In the genomic region with DNA sequence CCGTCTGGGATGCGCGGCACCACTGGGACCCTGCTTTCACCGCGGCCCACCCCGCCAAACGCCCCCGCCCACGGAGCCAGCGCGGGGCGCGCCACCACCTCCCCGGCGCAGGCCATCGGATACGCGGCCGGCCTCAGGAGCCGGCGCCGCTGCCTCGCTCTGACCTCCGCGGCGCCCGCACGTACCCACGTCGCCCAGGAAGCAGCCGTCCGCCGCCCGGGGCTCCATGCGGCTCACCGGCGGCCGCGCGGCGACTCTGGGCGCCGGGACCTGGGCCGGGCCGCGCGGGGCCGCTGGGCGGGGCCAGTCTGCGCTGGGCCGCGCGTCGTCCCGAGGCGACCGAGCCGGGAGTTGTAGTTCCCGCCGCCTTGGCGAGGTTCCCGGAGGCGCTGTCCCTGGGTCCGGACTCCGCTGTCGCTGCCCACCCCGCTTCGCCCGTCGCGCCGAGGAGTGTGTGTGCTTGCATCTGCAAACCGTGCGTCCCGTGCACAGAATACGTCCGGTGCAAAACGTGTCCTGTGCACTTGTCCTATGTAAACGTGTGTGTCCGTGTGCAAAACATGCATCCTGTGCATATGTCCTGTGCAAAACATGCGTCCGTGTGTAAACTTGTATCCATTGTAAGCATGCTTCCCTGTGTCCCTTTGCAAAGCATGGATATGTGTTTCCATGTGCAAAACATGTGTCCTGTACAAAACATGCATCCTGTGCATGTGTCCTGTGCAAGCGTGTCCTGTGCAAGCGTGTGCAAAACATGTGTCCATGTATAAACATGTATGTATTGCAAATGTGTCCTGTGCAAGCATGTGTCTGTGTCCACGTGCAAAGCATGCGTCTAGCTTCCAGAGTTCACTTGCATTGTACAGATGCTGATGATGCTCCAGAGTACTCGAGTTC, we compare ENCODE assay signal across 8 cellular contexts. TPM values are rescaled to one million over a fixed set of nuclear protein-coding genes. Genes with fewer than 3 reads are reported as not detected.
DNase-seq lines count a peak whose midpoint lies in the region; ATAC-seq and TF ChIP-seq lines count a peak whose summit lies in the region.

A gene with protein sequence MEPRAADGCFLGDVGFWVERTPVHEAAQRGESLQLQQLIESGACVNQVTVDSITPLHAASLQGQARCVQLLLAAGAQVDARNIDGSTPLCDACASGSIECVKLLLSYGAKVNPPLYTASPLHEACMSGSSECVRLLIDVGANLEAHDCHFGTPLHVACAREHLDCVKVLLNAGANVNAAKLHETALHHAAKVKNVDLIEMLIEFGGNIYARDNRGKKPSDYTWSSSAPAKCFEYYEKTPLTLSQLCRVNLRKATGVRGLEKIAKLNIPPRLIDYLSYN (minus strand): TSS at position 272 of the 897 bp plus-strand sequence. CDS start 44 bp downstream, at position 228.

- no peaks in the 10 kb centered on the region for H3K9me3 ChIP-seq in NT2/D1 (ENCODE audit: insufficient read depth, low read length)
- H3K9me3 ChIP-seq in neuronal stem cell (replicated peaks in 1 of 2; ENCODE audit: control insufficient read depth in 2 of 2, insufficient read depth in 1 of 2, low read depth in 1 of 2, low read length in 2 of 2), result peaks cover 0 to 2% of the 10 kb centered on the region in 2 donors
- no peaks in the 10 kb centered on the region for H3K9me3 ChIP-seq in upper lobe of left lung

- ATAC-seq in HG02943 (IDR thresholded peaks at IDR 0.05; ENCODE audit: low read depth, unreplicated experiment), result peak; percentile 66
- peak; percentile 86 to 95 for ATAC-seq in upper lobe of left lung (ENCODE audit: low FRiP score in 2 of 2)

- peak within 1 kb of the TSS; percentile 76 for H3K23ac ChIP-seq in neuronal stem cell (ENCODE audit: low read depth, low read length, poor library complexity)

- H2BK12ac ChIP-seq in neuronal stem cell (ENCODE audit: low read length), result peak within 1 kb of the TSS; percentile 10

- H3K4me2 ChIP-seq in neuronal stem cell (ENCODE audit: insufficient read depth, low read length, poor library complexity, severe bottlenecking), result peak within 1 kb of the TSS; percentile 96

- H3K36me3 ChIP-seq in NT2/D1 (ENCODE audit: insufficient read depth, insufficient read length, low read length) (no peaks in the 10 kb centered on the region), neuronal stem cell (replicated peaks in 1 of 2; ENCODE audit: control insufficient read depth in 2 of 2, insufficient read depth in 2 of 2, low read length in 2 of 2) (no peaks in the 10 kb centered on the region), upper lobe of left lung (no peaks in the 10 kb centered on the region)

- H3K9ac ChIP-seq in NT2/D1 (ENCODE audit: insufficient read length, low read depth) (peak within 1 kb of the TSS; percentile 79), neuronal stem cell (ENCODE audit: low read depth, low read length, poor library complexity) (peak within 1 kb of the TSS; percentile 97)

- H2AFZ ChIP-seq in neuronal stem cell (ENCODE audit: low read length), result peak within 1 kb of the TSS; percentile 92

- peak within 1 kb of the TSS; percentile 92 for H2AK5ac ChIP-seq in neuronal stem cell (ENCODE audit: low read depth, low read length)

- no peak within 1 kb of the TSS for H3K27ac ChIP-seq in neuronal stem cell (replicated peaks; ENCODE audit: low read length)
- peak within 1 kb of the TSS; percentile 76 to 85 (median 80) for H3K27ac ChIP-seq in upper lobe of left lung

- no peak within 1 kb of the TSS for H4K91ac ChIP-seq in neuronal stem cell (ENCODE audit: low read depth, low read length, poor library complexity)

- H2BK120ac ChIP-seq in neuronal stem cell (ENCODE audit: low read depth, low read length), result peak within 1 kb of the TSS; percentile 47

- H2BK15ac ChIP-seq in neuronal stem cell (ENCODE audit: low read length), result peak within 1 kb of the TSS; percentile 92

- no CpG with 5 or more reads among the region's 87 CpGs for WGBS in neuronal stem cell (ENCODE audit: extremely low coverage in 2 of 2, insufficient read length in 2 of 2, insufficient replicate concordance in 1 of 2), 2 donors
- WGBS in upper lobe of left lung, 2 donors, result 15 to 32% methylated on average over 9 to 15 of the region's 87 CpGs

- TF ChIP-seq POLR2A in upper lobe of left lung (IDR thresholded peaks at IDR 0.05), result peak in 2 of 4 donors; percentile 43 to 63

- peak within 1 kb of the TSS; percentile 53 for H2BK5ac ChIP-seq in neuronal stem cell (ENCODE audit: low read length)

- peak within 1 kb of the TSS; percentile 42 for H3K4me3 ChIP-seq in NT2/D1 (ENCODE audit: insufficient read length, low read depth)
- H3K4me3 ChIP-seq in neuronal stem cell (ENCODE audit: low read length in 2 of 2), result peak within 1 kb of the TSS; percentile 59 to 99
- peak within 1 kb of the TSS; percentile 77 to 96 (median 89) for H3K4me3 ChIP-seq in upper lobe of left lung

- peaks cover 24% of the 10 kb centered on the region for H3K27me3 ChIP-seq in NT2/D1 (ENCODE audit: insufficient read depth, insufficient read length)
- peaks cover 0 to 27% (median 7%) of the 10 kb centered on the region in 3 experiments for H3K27me3 ChIP-seq in neuronal stem cell (ENCODE audit: control insufficient read depth in 3 of 3, insufficient read depth in 3 of 3, low read depth in 1 of 3, low read length in 3 of 3)
- no peaks in the 10 kb centered on the region for H3K27me3 ChIP-seq in upper lobe of left lung

- H3K18ac ChIP-seq in neuronal stem cell (ENCODE audit: low read length), result peak within 1 kb of the TSS; percentile 97

- no peaks in the 10 kb centered on the region for H3K4me1 ChIP-seq in NT2/D1 (ENCODE audit: insufficient read depth, insufficient read length)
- peaks cover 4 to 5% of the 10 kb centered on the region in 2 donors for H3K4me1 ChIP-seq in neuronal stem cell (ENCODE audit: control insufficient read depth in 2 of 2, insufficient read depth in 1 of 2, low read depth in 1 of 2, low read length in 2 of 2)
- peaks cover 7 to 33% (median 11%) of the 10 kb centered on the region in 4 donors for H3K4me1 ChIP-seq in upper lobe of left lung

- peak in 1 of 6 experiments; percentile 20 for TF ChIP-seq CTCF in upper lobe of left lung (IDR thresholded peaks at IDR 0.05)

- no peak for TF ChIP-seq EP300 in upper lobe of left lung (IDR thresholded peaks at IDR 0.05)

- peak; percentile 8 for DNase-seq in NCI-H1694 treated with DMSO at 0.1 percent for 48 hours (lab: John Stamatoyannopoulos, UW)
- no peak for DNase-seq in NCI-H1694 (lab: John Stamatoyannopoulos, UW)
- DNase-seq in NT2/D1 (ENCODE audit: low read depth, low spot score), result peak; percentile 39
- DNase-seq in activated naive CD4-positive, alpha-beta T cell treated with anti-CD3 and anti-CD28 coated beads, Interleukin-2, amount 50 U/mL, for 16 hours, result peak; percentile 45
- peak; percentile 61 for DNase-seq in glomerular visceral epithelial cell (ENCODE audit: extremely low spot score)
- peak; percentile 56 for DNase-seq in neuronal stem cell (ENCODE audit: low spot score)
- DNase-seq in upper lobe of left lung, result peak; percentile 69 to 94

- H3K14ac ChIP-seq in neuronal stem cell (ENCODE audit: low read length), result peak within 1 kb of the TSS; percentile 97

- peak within 1 kb of the TSS; percentile 82 for H4K8ac ChIP-seq in neuronal stem cell (ENCODE audit: low read depth, low read length)

- H3K79me1 ChIP-seq in neuronal stem cell (ENCODE audit: low read depth, low read length), result peaks cover 4% of the 10 kb centered on the region

- peak within 1 kb of the TSS; percentile 99 for H3K4ac ChIP-seq in neuronal stem cell (ENCODE audit: low read length)

RNA-seq across cellular contexts. Expression of the gene that starts here (rescaled TPM):
- 13.3 TPM for polyA plus RNA-seq in neuronal stem cell (2013, experiment 1 of 2)
- 13.2 TPM for polyA plus RNA-seq in neuronal stem cell (2013, experiment 2 of 2)
- 10 to 100 TPM in 5 of 6 donors, 1 to 10 TPM in 1; 6.3 to 32.5 (median 18.2) TPM for total RNA-seq in upper lobe of left lung
